ENCODE assay signal across 22 cellular contexts in the genomic region with DNA sequence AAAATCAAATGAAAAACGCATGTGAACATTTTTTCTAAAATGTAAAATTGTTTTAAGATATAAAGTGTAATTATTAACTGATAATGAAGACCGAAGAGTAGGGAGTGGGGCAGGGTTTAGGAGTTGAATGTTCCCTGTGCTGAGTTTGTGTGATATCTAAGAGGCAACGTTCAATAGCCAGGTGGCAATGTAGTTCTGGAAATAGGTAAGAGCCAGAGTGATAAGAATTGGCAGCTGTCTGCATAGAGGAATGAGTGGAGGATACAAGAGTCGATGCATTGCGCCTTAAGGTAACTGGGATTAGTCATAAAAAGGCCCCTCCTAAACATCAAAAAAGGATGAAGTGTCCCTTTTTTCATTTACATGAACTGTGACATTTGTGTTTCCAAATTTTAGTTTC.
A peak's percentile ranks its signal among the peaks of the same experiment; 100 is the strongest.
DNase-seq lines count a peak whose midpoint lies in the region; ATAC-seq, FAIRE-seq and TF ChIP-seq lines count a peak whose summit lies in the region.
"Had no signal": no experiment of that assay in that cellular context is flagged by ENCODE, and none has a peak within 500 bp of the region (broad histone marks: within the 10 kb centered on the region; RNA-seq: fewer than 3 reads in every experiment).

No MANE protein-coding gene starts in this region.

- TF ChIP-seq CTCF in LNCaP clone FGC (IDR thresholded peaks at IDR 0.05; ENCODE audit: control insufficient read depth, extremely low read depth, insufficient read depth) (0 out of 2 replicates have a peak, but pooled peaks have one; percentile 7), foreskin keratinocyte (conservative IDR thresholded peaks at IDR 0.05) (peak; percentile 24)

- no peak for TF ChIP-seq POLR2A in erythroblast (IDR thresholded peaks at IDR 0.05; ENCODE audit: low read length)

- H3K36me3 ChIP-seq in small intestine (ENCODE audit: control insufficient read depth in 2 of 2, insufficient read depth in 2 of 2, low read length in 2 of 2), result no peaks in the 10 kb centered on the region
- H3K36me3 ChIP-seq: BLaER1 treated with 17β-estradiol and CSF1 and Interleukin-3, amounts not matched to agents 10 nM and 100 nM had no signal

- WGBS in small intestine, 3 donors, result 20 to 62% (median 29%) methylated on average over 5 of the region's 5 CpGs

- no peak for ATAC-seq in foreskin keratinocyte
- ATAC-seq: GM23338, HCT116 had no signal

- no peaks in the 10 kb centered on the region for H3K27me3 ChIP-seq in foreskin keratinocyte
- H3K27me3 ChIP-seq in small intestine (ENCODE audit: control insufficient read depth in 2 of 2, insufficient read depth in 2 of 2, low read length in 2 of 2), result no peaks in the 10 kb centered on the region
- H3K27me3 ChIP-seq: BLaER1 treated with 17β-estradiol and CSF1 and Interleukin-3, amounts not matched to agents 10 nM and 100 nM had no signal

- DNase-seq in NCI-H2171 treated with DMSO at 0.1 percent for 48 hours (lab: John Stamatoyannopoulos, UW) (peak; percentile 10), NCI-H2171 (lab: John Stamatoyannopoulos, UW) (no peak), LNCaP clone FGC (ENCODE audit: low read depth) (no peak), foreskin keratinocyte (no peak), small intestine (peak; percentile 78), erythroblast (lab: John Stamatoyannopoulos, UW) (no peak), H4 (ENCODE audit: low spot score) (no peak)
- DNase-seq: 8988T; CD4-positive, CD25-positive, alpha-beta regulatory T cell; CD8-positive, alpha-beta memory T cell; COR-L47; DMS 273 treated with DMSO at 0.1 percent for 48 hours; DMS79; GF-D8; H7; HFFc6; IMR-90 had no signal

- H3K27ac ChIP-seq in foreskin keratinocyte (no peak overlapping the region), small intestine (ENCODE audit: low read depth in 1 of 2, low read length in 1 of 2) (no peak overlapping the region)
- H3K27ac ChIP-seq: BLaER1 treated with 17β-estradiol and CSF1 and Interleukin-3, amounts not matched to agents 10 nM and 100 nM; HL-60 had no signal

- H3K4me3 ChIP-seq in LNCaP clone FGC (ENCODE audit: low read depth, low read length) (no peak overlapping the region), small intestine (ENCODE audit: low read depth in 1 of 2, low read length in 2 of 2) (no peak overlapping the region)
- H3K4me3 ChIP-seq: BLaER1 treated with 17β-estradiol and CSF1 and Interleukin-3, amounts not matched to agents 10 nM and 100 nM; GM23338 had no signal

- no peak for FAIRE-seq in small intestine (lab: Jason Lieb, UNC)
- FAIRE-seq: HTR-8/SVneo had no signal

- H3K4me1 ChIP-seq in foreskin keratinocyte (no peaks in the 10 kb centered on the region), small intestine (ENCODE audit: control insufficient read depth in 2 of 2, insufficient read depth in 1 of 2, low read depth in 1 of 2, low read length in 1 of 2) (peaks cover 0 to 2% of the 10 kb centered on the region in 2 donors)

- no peaks in the 10 kb centered on the region for H3K9me3 ChIP-seq in small intestine (ENCODE audit: control insufficient read depth, low read depth)

Comparison
In these comparisons a context has a peak if more than half of its experiments do, and no peak if none do; other contexts are left out.
1. DNase-seq: peak in NCI-H2171 treated with DMSO at 0.1 percent for 48 hours (single experiment) and small intestine (single experiment); none in NCI-H2171 (single experiment), LNCaP clone FGC (single experiment), foreskin keratinocyte (0 of 2), erythroblast (0 of 2) and H4 (single experiment).